ENCODE assay signal across 9 cellular contexts in genomic region chr18:54828986-54829385, GRCh38. TPM values are rescaled to one million over a fixed set of nuclear protein-coding genes. Genes with fewer than 3 reads are reported as not detected.
A peak's percentile ranks its signal among the peaks of the same experiment; 100 is the strongest.
DNase-seq lines count a peak whose midpoint lies in the region; ATAC-seq, FAIRE-seq and TF ChIP-seq lines count a peak whose summit lies in the region.
"Had no signal": no experiment of that assay in that cellular context is flagged by ENCODE, and none has a peak within 500 bp of the region (broad histone marks: within the 10 kb centered on the region; RNA-seq: fewer than 3 reads in every experiment).

No MANE protein-coding gene starts in this region.

- intact Hi-C loops in pancreas (cut with DNase I): no loop called here

- DNase-seq in DMS53 (lab: John Stamatoyannopoulos, UW) (peak; percentile 49), fibroblast of lung (ENCODE audit: low read depth in 2 of 2) (no peak), pancreas (no peak), NCI-H1436 (lab: John Stamatoyannopoulos, UW) (no peak), NCI-H345 treated with DMSO at 0.1 percent for 48 hours (lab: John Stamatoyannopoulos, UW; ENCODE audit: unreplicated experiment) (no peak), NCI-H82 treated with DMSO at 0.1 percent for 48 hours (lab: John Stamatoyannopoulos, UW; ENCODE audit: unreplicated experiment) (no peak), GM12892 (ENCODE audit: insufficient read length) (no peak)

- H3K27me3 ChIP-seq in fibroblast of lung (ENCODE audit: control insufficient read depth, insufficient read depth, low read length): no peaks in the 10 kb centered on the region
- H3K27me3 ChIP-seq in pancreas: no peaks in the 10 kb centered on the region

- peak overlapping the region; percentile 97 for H3K4me2 ChIP-seq in fibroblast of lung (ENCODE audit: extremely low read depth, insufficient read depth, low read length)

- TF ChIP-seq CTCF in fibroblast of lung (conservative IDR thresholded peaks at IDR 0.05 in 1 of 2, IDR thresholded peaks at IDR 0.05 in 1 of 2; ENCODE audit: low read depth in 1 of 2, low read length in 2 of 2): no peak
- no peak for TF ChIP-seq CTCF in pancreas (IDR thresholded peaks at IDR 0.05)

- H3K36me3 ChIP-seq in fibroblast of lung (ENCODE audit: control insufficient read depth, insufficient read depth, low read length) (no peaks in the 10 kb centered on the region), pancreas (no peaks in the 10 kb centered on the region)

- WGBS in pancreas, 2 donors: 10 to 17% methylated on average over 2 of the region's 2 CpGs

- no peak overlapping the region for H3K9ac ChIP-seq in fibroblast of lung (ENCODE audit: insufficient read depth, low read length)

- H2AFZ ChIP-seq in fibroblast of lung (ENCODE audit: low read length): peak overlapping the region; percentile 95

- H3K27ac ChIP-seq in fibroblast of lung (ENCODE audit: insufficient read depth, low read length): no peak overlapping the region
- H3K27ac ChIP-seq in pancreas: peak overlapping the region; percentile 82 to 95 (median 89)

- no peak for TF ChIP-seq POLR2A in GM12892 (IDR thresholded peaks at IDR 0.05; ENCODE audit: low read depth, low read length)

- H3K4me3 ChIP-seq in fibroblast of lung (replicated peaks in 1 of 4; ENCODE audit: control extremely low read depth in 1 of 4, insufficient read depth in 1 of 4, low read depth in 3 of 4, low read length in 4 of 4): peak overlapping the region; percentile 63 to 68 (median 65)
- H3K4me3 ChIP-seq in pancreas: peak overlapping the region; percentile 43 to 67 (median 60)

- H3K9me3 ChIP-seq in fibroblast of lung (ENCODE audit: control insufficient read depth, insufficient read depth, low read depth, low read length) (no peaks in the 10 kb centered on the region), pancreas (no peaks in the 10 kb centered on the region)

- H3K79me2 ChIP-seq in fibroblast of lung (ENCODE audit: control insufficient read depth, insufficient read depth, low read length): no peaks in the 10 kb centered on the region

- ATAC-seq in SK-N-SH treated with all-trans-retinoic acid at 6 μM for 48 hours (peak; percentile 50), pancreas (peak in 2 of 4 donors; percentile 36 to 38)

- H4K20me1 ChIP-seq in fibroblast of lung (ENCODE audit: control insufficient read depth, extremely low read depth, insufficient read depth, low read length): no peaks in the 10 kb centered on the region

- FAIRE-seq in pancreas (lab: Jason Lieb, UNC) (no peak), GM12892 (lab: Jason Lieb, UNC) (no peak)
- FAIRE-seq: endometrium had no signal

- H3K4me1 ChIP-seq in fibroblast of lung (ENCODE audit: control insufficient read depth, extremely low read depth, insufficient read depth, low read length) (peaks cover 2% of the 10 kb centered on the region), pancreas (peaks cover 6 to 26% (median 21%) of the 10 kb centered on the region in 3 donors)

TF ChIP-seq in SK-N-SH treated with all-trans-retinoic acid at 6 μM for 48 hours, 23 proteins besides CTCF, POLR2A, EP300 and RAD21:
- no peak for TF ChIP-seq CSDC2 (CRISPR knock-in tag; IDR thresholded peaks at IDR 0.05)
- TF ChIP-seq ISL1 (CRISPR knock-in tag; IDR thresholded peaks at IDR 0.05): no peak
- TF ChIP-seq, protein P1, sequence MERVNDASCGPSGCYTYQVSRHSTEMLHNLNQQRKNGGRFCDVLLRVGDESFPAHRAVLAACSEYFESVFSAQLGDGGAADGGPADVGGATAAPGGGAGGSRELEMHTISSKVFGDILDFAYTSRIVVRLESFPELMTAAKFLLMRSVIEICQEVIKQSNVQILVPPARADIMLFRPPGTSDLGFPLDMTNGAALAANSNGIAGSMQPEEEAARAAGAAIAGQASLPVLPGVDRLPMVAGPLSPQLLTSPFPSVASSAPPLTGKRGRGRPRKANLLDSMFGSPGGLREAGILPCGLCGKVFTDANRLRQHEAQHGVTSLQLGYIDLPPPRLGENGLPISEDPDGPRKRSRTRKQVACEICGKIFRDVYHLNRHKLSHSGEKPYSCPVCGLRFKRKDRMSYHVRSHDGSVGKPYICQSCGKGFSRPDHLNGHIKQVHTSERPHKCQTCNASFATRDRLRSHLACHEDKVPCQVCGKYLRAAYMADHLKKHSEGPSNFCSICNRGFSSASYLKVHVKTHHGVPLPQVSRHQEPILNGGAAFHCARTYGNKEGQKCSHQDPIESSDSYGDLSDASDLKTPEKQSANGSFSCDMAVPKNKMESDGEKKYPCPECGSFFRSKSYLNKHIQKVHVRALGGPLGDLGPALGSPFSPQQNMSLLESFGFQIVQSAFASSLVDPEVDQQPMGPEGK (CRISPR knock-in tag; IDR thresholded peaks at IDR 0.05; ENCODE audit: borderline replicate concordance): no peak
- TF ChIP-seq CSRNP3 (CRISPR knock-in tag; IDR thresholded peaks at IDR 0.05): no peak
- TF ChIP-seq CREB5 (CRISPR knock-in tag; IDR thresholded peaks at IDR 0.05; ENCODE audit: low read depth): no peak
- TF ChIP-seq, protein P2, sequence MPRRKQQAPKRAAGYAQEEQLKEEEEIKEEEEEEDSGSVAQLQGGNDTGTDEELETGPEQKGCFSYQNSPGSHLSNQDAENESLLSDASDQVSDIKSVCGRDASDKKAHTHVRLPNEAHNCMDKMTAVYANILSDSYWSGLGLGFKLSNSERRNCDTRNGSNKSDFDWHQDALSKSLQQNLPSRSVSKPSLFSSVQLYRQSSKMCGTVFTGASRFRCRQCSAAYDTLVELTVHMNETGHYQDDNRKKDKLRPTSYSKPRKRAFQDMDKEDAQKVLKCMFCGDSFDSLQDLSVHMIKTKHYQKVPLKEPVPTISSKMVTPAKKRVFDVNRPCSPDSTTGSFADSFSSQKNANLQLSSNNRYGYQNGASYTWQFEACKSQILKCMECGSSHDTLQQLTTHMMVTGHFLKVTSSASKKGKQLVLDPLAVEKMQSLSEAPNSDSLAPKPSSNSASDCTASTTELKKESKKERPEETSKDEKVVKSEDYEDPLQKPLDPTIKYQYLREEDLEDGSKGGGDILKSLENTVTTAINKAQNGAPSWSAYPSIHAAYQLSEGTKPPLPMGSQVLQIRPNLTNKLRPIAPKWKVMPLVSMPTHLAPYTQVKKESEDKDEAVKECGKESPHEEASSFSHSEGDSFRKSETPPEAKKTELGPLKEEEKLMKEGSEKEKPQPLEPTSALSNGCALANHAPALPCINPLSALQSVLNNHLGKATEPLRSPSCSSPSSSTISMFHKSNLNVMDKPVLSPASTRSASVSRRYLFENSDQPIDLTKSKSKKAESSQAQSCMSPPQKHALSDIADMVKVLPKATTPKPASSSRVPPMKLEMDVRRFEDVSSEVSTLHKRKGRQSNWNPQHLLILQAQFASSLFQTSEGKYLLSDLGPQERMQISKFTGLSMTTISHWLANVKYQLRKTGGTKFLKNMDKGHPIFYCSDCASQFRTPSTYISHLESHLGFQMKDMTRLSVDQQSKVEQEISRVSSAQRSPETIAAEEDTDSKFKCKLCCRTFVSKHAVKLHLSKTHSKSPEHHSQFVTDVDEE (CRISPR knock-in tag; IDR thresholded peaks at IDR 0.05): no peak
- no peak for TF ChIP-seq POU6F1 (CRISPR knock-in tag; IDR thresholded peaks at IDR 0.05; ENCODE audit: borderline replicate concordance, low read depth)
- TF ChIP-seq GLIS3 (CRISPR knock-in tag; IDR thresholded peaks at IDR 0.05): no peak

RNA-seq across cellular contexts. Expression of gene RAB27B, which starts 0.7 kb away (rescaled TPM):
- 0.77 and 0.99 TPM in 2 replicates for total RNA-seq in fibroblast of lung
- polyA plus RNA-seq in fibroblast of lung: 0.14 and 0.92 TPM in 2 replicates
- 0.30 and 1.9 TPM in 2 replicates for polyA plus RNA-seq in fibroblast of lung (2012)
- 0.08 TPM in 1 of 2 replicates, not detected in the other for polyA minus RNA-seq in fibroblast of lung (ENCODE audit: low replicate concordance)
- total RNA-seq in pancreas: 10 to 100 TPM in 1 of 6 donors, 1 to 10 TPM in 5; 5.2 to 12.9 (median 6.4) TPM
- polyA plus RNA-seq in pancreas: under 1 TPM; 0.61 to 0.73 TPM
- polyA plus RNA-seq in GM12892 (2012; ENCODE audit: missing spikeins): not detected
